7 cellular contexts compared by ENCODE assay signal in genomic region chr18:9788860-9789259, GRCh38.
"Had no signal": no experiment of that assay in that cellular context is flagged by ENCODE, and none has a peak within 500 bp of the region (broad histone marks: within the 10 kb centered on the region; RNA-seq: fewer than 3 reads in every experiment).

No MANE protein-coding gene starts in this region.

- DNase-seq: GDM1, GF-D8 had no signal

- FAIRE-seq: GM12878, GM12891, GM12892, GM18507, GM19239 had no signal

- H3K4me3 ChIP-seq: GM12878 had no signal

- ATAC-seq: GM12878 had no signal
